ENCODE assay signal across 40 cellular contexts in the genomic region with DNA sequence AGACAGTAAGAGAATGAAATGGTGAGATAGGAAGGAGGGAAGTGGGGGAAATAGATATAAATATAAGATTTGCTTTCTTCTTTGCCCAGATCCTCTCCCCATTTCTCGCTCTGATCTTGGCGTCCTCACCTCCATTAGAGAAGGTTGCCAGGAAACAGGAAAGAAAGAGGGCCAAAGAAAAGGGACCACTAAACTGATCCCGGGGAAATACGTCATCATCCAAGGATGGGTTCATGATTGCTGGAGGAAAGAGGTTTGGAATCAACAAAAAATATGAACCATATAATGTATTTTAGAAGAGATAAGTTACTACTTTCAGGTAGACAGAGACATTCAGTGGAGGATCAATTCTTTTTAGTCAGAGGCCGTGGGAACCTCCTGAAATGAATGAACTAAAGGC.
"Had no signal": no experiment of that assay in that cellular context is flagged by ENCODE, and none has a peak within 500 bp of the region (broad histone marks: within the 10 kb centered on the region; RNA-seq: fewer than 3 reads in every experiment).

No MANE protein-coding gene starts in this region.

- H3K9me3 Mint-ChIP-seq: activated T-cell treated with anti-CD3 and anti-CD28 coated beads, Interleukin-2, amount 50 U/mL, for 4 hours; activated T-cell treated with anti-CD3 and anti-CD28 coated beads, Interleukin-2, amount 50 U/mL, for 72 hours had no signal

- H3K4me3 Mint-ChIP-seq: activated naive CD4-positive, alpha-beta T cell treated with anti-CD3 and anti-CD28 coated beads for 36 hours; activated naive CD4-positive, alpha-beta T cell treated with anti-CD3 and anti-CD28 coated beads, Interleukin-2, amount 10 ng/mL, durations not matched to agents 7 days and 5 days; activated naive CD4-positive, alpha-beta T cell treated with anti-CD3 and anti-CD28 coated beads, Interleukin-2, amount 50 U/mL, for 24 hours; activated naive CD8-positive, alpha-beta T cell; activated naive CD8-positive, alpha-beta T cell treated with anti-CD3 and anti-CD28 coated beads for 36 hours; activated naive CD8-positive, alpha-beta T cell treated with anti-CD3 and anti-CD28 coated beads, Interleukin-2, amount 10 ng/mL, durations not matched to agents 7 days and 5 days; activated naive CD8-positive, alpha-beta T cell treated with anti-CD3 and anti-CD28 coated beads, Interleukin-2, amount 50 U/mL, for 24 hours; activated T-cell treated with anti-CD3 and anti-CD28 coated beads, Interleukin-2, amount 50 U/mL, for 24 hours; activated T-cell treated with anti-CD3 and anti-CD28 coated beads, Interleukin-2, amount 50 U/mL, for 4 hours; activated T-cell treated with anti-CD3 and anti-CD28 coated beads, Interleukin-2, amount 50 U/mL, for 72 hours; activated T-helper 1 cell treated with anti-CD3 and anti-CD28 coated beads, Interleukin-12 subunit alpha, Interleukin-12 subunit beta, Interleukin-2, Interleukin-4 antibody, amounts not matched to agents 30 ng/mL and 10 ng/mL and 1 ng/mL, durations not matched to agents 14 hours and 24 hours and 36 hours; activated T-helper 17 cell treated with anti-CD3 and anti-CD28 coated beads, Interleukin-2, amount 50 U/mL, for 72 hours; brain; central memory CD8-positive, alpha-beta T cell had no signal

- H3K36me3 ChIP-seq: adrenal gland, ascending aorta, brain microvascular endothelial cell, breast epithelium, cardiac muscle cell had no signal

- H3K27me3 ChIP-seq: adrenal gland, ascending aorta, body of pancreas, brain microvascular endothelial cell, breast epithelium, cardiac muscle cell had no signal

- H3K4me1 ChIP-seq: adrenal gland, ascending aorta, breast epithelium had no signal

- H3K9me3 ChIP-seq: adrenal gland, ascending aorta, body of pancreas, breast epithelium had no signal

- H3K36me3 Mint-ChIP-seq: activated naive CD4-positive, alpha-beta T cell treated with anti-CD3 and anti-CD28 coated beads, Interleukin-2, amount 10 ng/mL, durations not matched to agents 7 days and 5 days; activated naive CD4-positive, alpha-beta T cell treated with anti-CD3 and anti-CD28 coated beads, Interleukin-2, amount 50 U/mL, for 24 hours; activated naive CD4-positive, alpha-beta T cell treated with anti-CD3 and anti-CD28 coated beads, Interleukin-2, amount 50 U/mL, for 72 hours; activated naive CD8-positive, alpha-beta T cell; activated naive CD8-positive, alpha-beta T cell treated with anti-CD3 and anti-CD28 coated beads for 36 hours; activated naive CD8-positive, alpha-beta T cell treated with anti-CD3 and anti-CD28 coated beads, Interleukin-2, amount 10 ng/mL, durations not matched to agents 7 days and 5 days; brain had no signal

- H3K27ac ChIP-seq: adrenal gland, ascending aorta, body of pancreas, brain microvascular endothelial cell, breast epithelium, cardiac muscle cell had no signal

- H3K4me3 ChIP-seq: adrenal gland, ascending aorta, body of pancreas, breast epithelium, cardiac muscle cell had no signal

- FAIRE-seq: astrocyte, bronchial epithelial cell had no signal

- DNase-seq: activated effector memory CD4-positive, alpha-beta T cell treated with anti-CD3 and anti-CD28 coated beads, Interleukin-2, amount 50 U/mL, for 16 hours; activated effector memory CD4-positive, alpha-beta T cell treated with Interleukin-2 at 50 U/mL for 16 hours; activated gamma-delta T cell; activated gamma-delta T cell treated with Interleukin-2 at 50 U/mL for 16 hours; activated naive CD4-positive, alpha-beta T cell; activated naive CD4-positive, alpha-beta T cell treated with anti-CD3 and anti-CD28 coated beads for 36 hours; activated naive CD4-positive, alpha-beta T cell treated with anti-CD3 and anti-CD28 coated beads, Interleukin-2, amount 10 ng/mL, durations not matched to agents 7 days and 5 days; activated naive CD4-positive, alpha-beta T cell treated with anti-CD3 and anti-CD28 coated beads, Interleukin-2, amount 50 U/mL, for 16 hours; activated naive CD4-positive, alpha-beta T cell treated with Interleukin-2 at 50 U/mL for 16 hours; activated naive CD8-positive, alpha-beta T cell treated with anti-CD3 and anti-CD28 coated beads for 36 hours; activated naive CD8-positive, alpha-beta T cell treated with anti-CD3 and anti-CD28 coated beads, Interleukin-2, amount 10 ng/mL, durations not matched to agents 7 days and 5 days; activated naive CD8-positive, alpha-beta T cell treated with anti-CD3 and anti-CD28 coated beads, Interleukin-2, amount 50 U/mL, for 24 hours; activated T-cell treated with anti-CD3 and anti-CD28 coated beads, Interleukin-2, amount 50 U/mL, for 1 hour; activated T-cell treated with anti-CD3 and anti-CD28 coated beads, Interleukin-2, amount 50 U/mL, for 24 hours; activated T-cell treated with anti-CD3 and anti-CD28 coated beads, Interleukin-2, amount 50 U/mL, for 4 hours; activated T-cell treated with anti-CD3 and anti-CD28 coated beads, Interleukin-2, amount 50 U/mL, for 48 hours; activated T-cell treated with anti-CD3 and anti-CD28 coated beads, Interleukin-2, amount 50 U/mL, for 72 hours; adrenal gland; amniotic stem cell; amygdala; anterior cingulate cortex; aorta; body of pancreas; brain microvascular endothelial cell; caudate nucleus; central memory CD4-positive, alpha-beta T cell; cerebellar nuclear complex had no signal

- H3K4me1 Mint-ChIP-seq: activated naive CD4-positive, alpha-beta T cell treated with anti-CD3 and anti-CD28 coated beads, Interleukin-2, amount 10 ng/mL, durations not matched to agents 7 days and 5 days; activated naive CD4-positive, alpha-beta T cell treated with anti-CD3 and anti-CD28 coated beads, Interleukin-2, amount 50 U/mL, for 24 hours; activated naive CD8-positive, alpha-beta T cell treated with anti-CD3 and anti-CD28 coated beads for 36 hours; activated naive CD8-positive, alpha-beta T cell treated with anti-CD3 and anti-CD28 coated beads, Interleukin-2, amount 10 ng/mL, durations not matched to agents 7 days and 5 days; activated naive CD8-positive, alpha-beta T cell treated with anti-CD3 and anti-CD28 coated beads, Interleukin-2, amount 50 U/mL, for 24 hours; activated T-helper 17 cell treated with anti-CD3 and anti-CD28 coated beads, Interleukin-2, amount 50 U/mL, for 72 hours; brain; central memory CD8-positive, alpha-beta T cell had no signal

- H3K27me3 Mint-ChIP-seq: activated naive CD4-positive, alpha-beta T cell treated with anti-CD3 and anti-CD28 coated beads, Interleukin-2, amount 10 ng/mL, durations not matched to agents 7 days and 5 days; activated naive CD4-positive, alpha-beta T cell treated with anti-CD3 and anti-CD28 coated beads, Interleukin-2, amount 50 U/mL, for 24 hours; activated naive CD8-positive, alpha-beta T cell; activated naive CD8-positive, alpha-beta T cell treated with anti-CD3 and anti-CD28 coated beads for 36 hours; activated naive CD8-positive, alpha-beta T cell treated with anti-CD3 and anti-CD28 coated beads, Interleukin-2, amount 10 ng/mL, durations not matched to agents 7 days and 5 days; activated naive CD8-positive, alpha-beta T cell treated with anti-CD3 and anti-CD28 coated beads, Interleukin-2, amount 50 U/mL, for 24 hours; activated T-cell treated with anti-CD3 and anti-CD28 coated beads, Interleukin-2, amount 50 U/mL, for 24 hours; activated T-helper 17 cell treated with anti-CD3 and anti-CD28 coated beads, Interleukin-2, amount 50 U/mL, for 72 hours; central memory CD8-positive, alpha-beta T cell had no signal

- H3K27ac Mint-ChIP-seq: activated naive CD4-positive, alpha-beta T cell treated with anti-CD3 and anti-CD28 coated beads for 36 hours; activated naive CD4-positive, alpha-beta T cell treated with anti-CD3 and anti-CD28 coated beads, Interleukin-2, amount 10 ng/mL, durations not matched to agents 7 days and 5 days; activated naive CD4-positive, alpha-beta T cell treated with anti-CD3 and anti-CD28 coated beads, Interleukin-2, amount 50 U/mL, for 24 hours; activated naive CD4-positive, alpha-beta T cell treated with anti-CD3 and anti-CD28 coated beads, Interleukin-2, amount 50 U/mL, for 72 hours; activated naive CD8-positive, alpha-beta T cell; activated naive CD8-positive, alpha-beta T cell treated with anti-CD3 and anti-CD28 coated beads for 36 hours; activated naive CD8-positive, alpha-beta T cell treated with anti-CD3 and anti-CD28 coated beads, Interleukin-2, amount 10 ng/mL, durations not matched to agents 7 days and 5 days; activated naive CD8-positive, alpha-beta T cell treated with anti-CD3 and anti-CD28 coated beads, Interleukin-2, amount 50 U/mL, for 24 hours; activated T-cell treated with anti-CD3 and anti-CD28 coated beads, Interleukin-2, amount 50 U/mL, for 24 hours; activated T-cell treated with anti-CD3 and anti-CD28 coated beads, Interleukin-2, amount 50 U/mL, for 72 hours; activated T-helper 1 cell treated with anti-CD3 and anti-CD28 coated beads, Interleukin-12 subunit alpha, Interleukin-12 subunit beta, Interleukin-2, Interleukin-4 antibody, amounts not matched to agents 30 ng/mL and 10 ng/mL and 1 ng/mL, durations not matched to agents 14 hours and 24 hours and 36 hours; activated T-helper 17 cell treated with anti-CD3 and anti-CD28 coated beads, Interleukin-2, amount 50 U/mL, for 72 hours; activated T-helper 2 cell treated with anti-CD3 and anti-CD28 coated beads, Interferon-gamma antibody, Interleukin-2, Interleukin-4, amounts not matched to agents 10 μg/mL and 5 μg/mL and 100 μg/mL, durations not matched to agents 14 hours and 24 hours and 36 hours; brain had no signal

- ATAC-seq: activated naive CD4-positive, alpha-beta T cell treated with anti-CD3 and anti-CD28 coated beads, Interleukin-2, amount 50 U/mL, for 72 hours; activated naive CD8-positive, alpha-beta T cell treated with anti-CD3 and anti-CD28 coated beads, Interleukin-2, amount 50 U/mL, for 24 hours; activated T-cell treated with anti-CD3 and anti-CD28 coated beads, Interleukin-2, amount 50 U/mL, for 4 hours; activated T-cell treated with anti-CD3 and anti-CD28 coated beads, Interleukin-2, amount 50 U/mL, for 72 hours; activated T-helper 17 cell treated with anti-CD3 and anti-CD28 coated beads, Interleukin-2, amount 50 U/mL, for 72 hours; body of pancreas had no signal
